In the genomic region with DNA sequence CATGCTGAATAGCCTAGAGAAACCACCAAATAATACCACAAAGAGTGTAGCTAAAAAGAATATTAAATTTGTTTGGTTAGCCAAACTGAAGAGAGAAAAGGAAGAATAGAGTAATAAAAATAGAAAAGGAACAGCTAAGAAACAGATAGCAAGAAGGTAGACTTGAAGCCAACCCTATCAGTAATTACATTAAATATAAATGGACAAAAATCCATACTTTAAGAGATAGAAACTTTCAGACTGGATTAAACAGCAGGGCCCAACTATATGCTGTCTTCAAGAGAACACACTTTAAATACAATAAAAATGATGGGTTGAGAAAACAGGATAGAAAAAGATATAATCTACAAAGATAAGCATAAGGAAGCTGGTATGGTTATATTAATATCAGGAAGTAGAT, we compare ENCODE assay signal across 19 cellular contexts. TPM values are rescaled to one million over a fixed set of nuclear protein-coding genes. Genes with fewer than 3 reads are reported as not detected.
DNase-seq lines count a peak whose midpoint lies in the region; ATAC-seq lines count a peak whose summit lies in the region.
"Had no signal": no experiment of that assay in that cellular context is flagged by ENCODE, and none has a peak within 500 bp of the region (broad histone marks: within the 10 kb centered on the region; RNA-seq: fewer than 3 reads in every experiment).

No MANE protein-coding gene starts in this region.

- peak overlapping the region; percentile 60 for H3K27ac ChIP-seq in CD4-positive, CD25-positive, alpha-beta regulatory T cell (ENCODE audit: insufficient read depth, low read length, poor library complexity, severe bottlenecking)
- H3K27ac ChIP-seq: 22Rv1, BLaER1 had no signal

- DNase-seq in activated CD4-positive, alpha-beta T cell treated with anti-CD3 and anti-CD28 coated beads for 36 hours, result no peak
- DNase-seq in activated CD4-positive, alpha-beta T cell treated with anti-CD3 and anti-CD28 coated beads, Interleukin-2, amount 50 U/mL, for 1 hour, result no peak
- no peak for DNase-seq in activated T-cell treated with anti-CD3 and anti-CD28 coated beads, Interleukin-2, amount 50 U/mL, for 72 hours
- no peak for DNase-seq in activated T-cell treated with anti-CD3 and anti-CD28 coated beads for 4 hours
- DNase-seq in CD4-positive, CD25-positive, alpha-beta regulatory T cell, result no peak
- DNase-seq in activated T-helper 1 cell treated with anti-CD3 and anti-CD28 coated beads, Interleukin-12 subunit alpha, Interleukin-12 subunit beta, Interleukin-2, Interleukin-4 antibody, amounts not matched to agents 30 ng/mL and 10 ng/mL and 1 ng/mL, durations not matched to agents 14 hours and 24 hours and 36 hours (ENCODE audit: low spot score), result no peak
- DNase-seq in NCI-H2081 (lab: John Stamatoyannopoulos, UW), result no peak
- DNase-seq in amygdala (lab: John Stamatoyannopoulos, UW), result no peak
- DNase-seq: AML-193, DMS153, DMS79 treated with DMSO at 0.1 percent for 48 hours, EL, HFFc6 had no signal

- peaks cover 7% of the 10 kb centered on the region for H3K9me3 Mint-ChIP-seq in activated CD4-positive, alpha-beta T cell treated with anti-CD3 and anti-CD28 coated beads for 36 hours (ENCODE audit: low read depth)
- peaks cover 2 to 3% of the 10 kb centered on the region in 2 donors for H3K9me3 Mint-ChIP-seq in activated T-cell treated with anti-CD3 and anti-CD28 coated beads, Interleukin-2, amount 50 U/mL, for 72 hours
- H3K9me3 Mint-ChIP-seq in CD4-positive, CD25-positive, alpha-beta regulatory T cell, result peaks cover 0 to 12% (median 0%) of the 10 kb centered on the region in 7 donors
- peaks cover 8% of the 10 kb centered on the region for H3K9me3 Mint-ChIP-seq in activated T-helper 1 cell treated with anti-CD3 and anti-CD28 coated beads, Interleukin-12 subunit alpha, Interleukin-12 subunit beta, Interleukin-2, Interleukin-4 antibody, amounts not matched to agents 30 ng/mL and 10 ng/mL and 1 ng/mL, durations not matched to agents 14 hours and 24 hours and 36 hours

- peak overlapping the region; percentile 10 for H3K27ac Mint-ChIP-seq in activated CD4-positive, alpha-beta T cell treated with anti-CD3 and anti-CD28 coated beads for 36 hours
- peak overlapping the region; percentile 97 for H3K27ac Mint-ChIP-seq in activated T-cell treated with anti-CD3 and anti-CD28 coated beads, Interleukin-2, amount 50 U/mL, for 72 hours
- peak overlapping the region; percentile 3 to 79 (median 36) for H3K27ac Mint-ChIP-seq in CD4-positive, CD25-positive, alpha-beta regulatory T cell
- peak overlapping the region; percentile 40 for H3K27ac Mint-ChIP-seq in activated T-helper 1 cell treated with anti-CD3 and anti-CD28 coated beads, Interleukin-12 subunit alpha, Interleukin-12 subunit beta, Interleukin-2, Interleukin-4 antibody, amounts not matched to agents 30 ng/mL and 10 ng/mL and 1 ng/mL, durations not matched to agents 14 hours and 24 hours and 36 hours
- H3K27ac Mint-ChIP-seq: HFFc6 had no signal

- POLR2A ChIA-PET in activated CD4-positive, alpha-beta T cell treated with anti-CD3 and anti-CD28 coated beads for 36 hours (lab: Charles Lee), result interaction anchor here (0.5 kb wide), 1 partner anchor 308 kb away, joined by 3 read pairs; no protein-coding TSS in a partner anchor

- ATAC-seq in activated CD4-positive, alpha-beta T cell treated with anti-CD3 and anti-CD28 coated beads for 36 hours, result no peak
- ATAC-seq in activated T-cell treated with anti-CD3 and anti-CD28 coated beads, Interleukin-2, amount 50 U/mL, for 72 hours (replicated peaks in 1 of 2), result no peak
- ATAC-seq in CD4-positive, CD25-positive, alpha-beta regulatory T cell (ENCODE audit: low read depth in 2 of 2), result no peak
- ATAC-seq: HepG2 had no signal

- H3K4me1 ChIP-seq in CD4-positive, CD25-positive, alpha-beta regulatory T cell (ENCODE audit: control insufficient read depth, insufficient read depth, low read length, poor library complexity, severe bottlenecking), result peaks cover 65% of the 10 kb centered on the region

- CTCF ChIA-PET in activated CD4-positive, alpha-beta T cell treated with anti-CD3 and anti-CD28 coated beads for 36 hours (lab: Charles Lee), result interaction anchor here (0.9 kb wide), 1 partner anchor 17 kb away, joined by 3 read pairs; no protein-coding TSS in a partner anchor

- intact Hi-C loops in activated CD4-positive, alpha-beta T cell treated with anti-CD3 and anti-CD28 coated beads for 36 hours (cut with DNase I, micrococcal nuclease), result no loop called here
- intact Hi-C loops in activated T-helper 1 cell treated with anti-CD3 and anti-CD28 coated beads, Interleukin-12 subunit alpha, Interleukin-12 subunit beta, Interleukin-2, Interleukin-4 antibody, amounts not matched to agents 30 ng/mL and 10 ng/mL and 1 ng/mL, durations not matched to agents 14 hours and 24 hours and 36 hours (cut with micrococcal nuclease), result loop anchor here (2.0 kb wide), 1 partner anchor 14 kb away; no protein-coding TSS in a partner anchor

- peaks cover 87% of the 10 kb centered on the region for H3K36me3 Mint-ChIP-seq in activated CD4-positive, alpha-beta T cell treated with anti-CD3 and anti-CD28 coated beads for 36 hours (ENCODE audit: low read depth)
- peaks cover 29 to 73% of the 10 kb centered on the region in 2 donors for H3K36me3 Mint-ChIP-seq in activated T-cell treated with anti-CD3 and anti-CD28 coated beads, Interleukin-2, amount 50 U/mL, for 72 hours (ENCODE audit: insufficient read depth in 2 of 2)
- peaks cover 58% of the 10 kb centered on the region for H3K36me3 Mint-ChIP-seq in CD4-positive, CD25-positive, alpha-beta regulatory T cell
- peaks cover 69% of the 10 kb centered on the region for H3K36me3 Mint-ChIP-seq in activated T-helper 1 cell treated with anti-CD3 and anti-CD28 coated beads, Interleukin-12 subunit alpha, Interleukin-12 subunit beta, Interleukin-2, Interleukin-4 antibody, amounts not matched to agents 30 ng/mL and 10 ng/mL and 1 ng/mL, durations not matched to agents 14 hours and 24 hours and 36 hours (ENCODE audit: low read depth)

- peak overlapping the region; percentile 42 for H3K4me3 ChIP-seq in CD4-positive, CD25-positive, alpha-beta regulatory T cell (ENCODE audit: low read depth, low read length)
- H3K4me3 ChIP-seq: BLaER1, HAP-1 had no signal

- peaks cover 4 to 5% of the 10 kb centered on the region in 2 experiments for H3K9me3 ChIP-seq in CD4-positive, CD25-positive, alpha-beta regulatory T cell (ENCODE audit: control insufficient read depth in 2 of 2, low read length in 2 of 2)
- H3K9me3 ChIP-seq: HAP-1 had no signal

- no peaks in the 10 kb centered on the region for H3K27me3 ChIP-seq in CD4-positive, CD25-positive, alpha-beta regulatory T cell (ENCODE audit: control insufficient read depth, insufficient read depth, low read length)

- H3K27me3 Mint-ChIP-seq in activated CD4-positive, alpha-beta T cell treated with anti-CD3 and anti-CD28 coated beads for 36 hours, result no peaks in the 10 kb centered on the region
- no peaks in the 10 kb centered on the region for H3K27me3 Mint-ChIP-seq in activated T-cell treated with anti-CD3 and anti-CD28 coated beads, Interleukin-2, amount 50 U/mL, for 72 hours (ENCODE audit: low read depth)
- H3K27me3 Mint-ChIP-seq in CD4-positive, CD25-positive, alpha-beta regulatory T cell, result no peaks in the 10 kb centered on the region
- no peaks in the 10 kb centered on the region for H3K27me3 Mint-ChIP-seq in activated T-helper 1 cell treated with anti-CD3 and anti-CD28 coated beads, Interleukin-12 subunit alpha, Interleukin-12 subunit beta, Interleukin-2, Interleukin-4 antibody, amounts not matched to agents 30 ng/mL and 10 ng/mL and 1 ng/mL, durations not matched to agents 14 hours and 24 hours and 36 hours (ENCODE audit: insufficient read depth)

- no peak overlapping the region for H3K4me3 Mint-ChIP-seq in activated CD4-positive, alpha-beta T cell treated with anti-CD3 and anti-CD28 coated beads for 36 hours
- H3K4me3 Mint-ChIP-seq in activated T-cell treated with anti-CD3 and anti-CD28 coated beads, Interleukin-2, amount 50 U/mL, for 72 hours, result no peak overlapping the region
- H3K4me3 Mint-ChIP-seq in CD4-positive, CD25-positive, alpha-beta regulatory T cell, result peak overlapping the region in 2 of 4 donors; percentile 16 to 41
- H3K4me3 Mint-ChIP-seq in activated T-helper 1 cell treated with anti-CD3 and anti-CD28 coated beads, Interleukin-12 subunit alpha, Interleukin-12 subunit beta, Interleukin-2, Interleukin-4 antibody, amounts not matched to agents 30 ng/mL and 10 ng/mL and 1 ng/mL, durations not matched to agents 14 hours and 24 hours and 36 hours, result no peak overlapping the region
- H3K4me3 Mint-ChIP-seq: HFFc6 had no signal

- H3K4me1 Mint-ChIP-seq in activated CD4-positive, alpha-beta T cell treated with anti-CD3 and anti-CD28 coated beads for 36 hours, result peaks cover 58% of the 10 kb centered on the region
- H3K4me1 Mint-ChIP-seq in activated T-cell treated with anti-CD3 and anti-CD28 coated beads, Interleukin-2, amount 50 U/mL, for 72 hours (ENCODE audit: low read depth), result peaks cover 73% of the 10 kb centered on the region
- peaks cover 47 to 88% (median 68%) of the 10 kb centered on the region in 4 donors for H3K4me1 Mint-ChIP-seq in CD4-positive, CD25-positive, alpha-beta regulatory T cell
- H3K4me1 Mint-ChIP-seq in activated T-helper 1 cell treated with anti-CD3 and anti-CD28 coated beads, Interleukin-12 subunit alpha, Interleukin-12 subunit beta, Interleukin-2, Interleukin-4 antibody, amounts not matched to agents 30 ng/mL and 10 ng/mL and 1 ng/mL, durations not matched to agents 14 hours and 24 hours and 36 hours (ENCODE audit: low read depth), result peaks cover 67% of the 10 kb centered on the region

- peaks cover 54% of the 10 kb centered on the region for H3K36me3 ChIP-seq in CD4-positive, CD25-positive, alpha-beta regulatory T cell (ENCODE audit: control insufficient read depth, insufficient read depth, low read length)
- H3K36me3 ChIP-seq: BLaER1, HAP-1 had no signal

RNA-seq across cellular contexts. Expression of a gene that starts 31.2 kb away (rescaled TPM):
- 100 to 1,000 TPM; 659 to 980 TPM for total RNA-seq in activated CD4-positive, alpha-beta T cell treated with anti-CD3 and anti-CD28 coated beads for 36 hours
- total RNA-seq in activated T-cell treated with anti-CD3 and anti-CD28 coated beads, Interleukin-2, amount 50 U/mL, for 72 hours, result 1,000 to 10,000 TPM in 1 of 2 donors, 100 to 1,000 TPM in 1; 848 to 1,110 TPM
- 220 TPM for total RNA-seq in CD4-positive, CD25-positive, alpha-beta regulatory T cell
- polyA plus RNA-seq in CD4-positive, CD25-positive, alpha-beta regulatory T cell, result 100 to 1,000 TPM; 159 to 261 (median 179) TPM
- 1,237 and 1,254 TPM in 2 replicates for total RNA-seq in activated T-helper 1 cell treated with anti-CD3 and anti-CD28 coated beads, Interleukin-12 subunit alpha, Interleukin-12 subunit beta, Interleukin-2, Interleukin-4 antibody, amounts not matched to agents 30 ng/mL and 10 ng/mL and 1 ng/mL, durations not matched to agents 14 hours and 24 hours and 36 hours
- total RNA-seq: A673, H1, HepG2, HFFc6 had no signal
- polyA plus RNA-seq: H1, HepG2 had no signal

RNA-seq across cellular contexts. Expression of a gene that starts 53.6 kb away (rescaled TPM):
- total RNA-seq in activated CD4-positive, alpha-beta T cell treated with anti-CD3 and anti-CD28 coated beads for 36 hours, result 10 to 100 TPM; 19.7 to 22.1 TPM
- 10 to 100 TPM; 23.7 to 30.0 TPM for total RNA-seq in activated T-cell treated with anti-CD3 and anti-CD28 coated beads, Interleukin-2, amount 50 U/mL, for 72 hours
- 17.7 TPM for total RNA-seq in CD4-positive, CD25-positive, alpha-beta regulatory T cell
- 10 to 100 TPM in 1 of 4 donors, 1 to 10 TPM in 3; 9.1 to 13.4 (median 9.5) TPM for polyA plus RNA-seq in CD4-positive, CD25-positive, alpha-beta regulatory T cell
- 23.4 and 24.4 TPM in 2 replicates for total RNA-seq in activated T-helper 1 cell treated with anti-CD3 and anti-CD28 coated beads, Interleukin-12 subunit alpha, Interleukin-12 subunit beta, Interleukin-2, Interleukin-4 antibody, amounts not matched to agents 30 ng/mL and 10 ng/mL and 1 ng/mL, durations not matched to agents 14 hours and 24 hours and 36 hours

RNA-seq across cellular contexts. Expression of a gene that starts 57.9 kb away (rescaled TPM):
- 100 to 1,000 TPM; 206 to 246 TPM for total RNA-seq in activated CD4-positive, alpha-beta T cell treated with anti-CD3 and anti-CD28 coated beads for 36 hours
- 100 to 1,000 TPM; 156 to 200 TPM for total RNA-seq in activated T-cell treated with anti-CD3 and anti-CD28 coated beads, Interleukin-2, amount 50 U/mL, for 72 hours
- total RNA-seq in CD4-positive, CD25-positive, alpha-beta regulatory T cell, result 168 TPM
- 10 to 100 TPM; 63.6 to 88.2 (median 65.7) TPM for polyA plus RNA-seq in CD4-positive, CD25-positive, alpha-beta regulatory T cell
- 265 and 283 TPM in 2 replicates for total RNA-seq in activated T-helper 1 cell treated with anti-CD3 and anti-CD28 coated beads, Interleukin-12 subunit alpha, Interleukin-12 subunit beta, Interleukin-2, Interleukin-4 antibody, amounts not matched to agents 30 ng/mL and 10 ng/mL and 1 ng/mL, durations not matched to agents 14 hours and 24 hours and 36 hours

Comparison
In these comparisons a context has a peak if more than half of its experiments do, and no peak if none do; other contexts are left out.
1. H3K27ac Mint-ChIP-seq: peak in every context shown above with its lines; median percentile 97 in activated T-cell treated with anti-CD3 and anti-CD28 coated beads, Interleukin-2, amount 50 U/mL, for 72 hours; 40 in activated T-helper 1 cell treated with anti-CD3 and anti-CD28 coated beads, Interleukin-12 subunit alpha, Interleukin-12 subunit beta, Interleukin-2, Interleukin-4 antibody, amounts not matched to agents 30 ng/mL and 10 ng/mL and 1 ng/mL, durations not matched to agents 14 hours and 24 hours and 36 hours; 36 in CD4-positive, CD25-positive, alpha-beta regulatory T cell; 10 in activated CD4-positive, alpha-beta T cell treated with anti-CD3 and anti-CD28 coated beads for 36 hours.